19 cellular contexts compared by ENCODE assay signal in the genomic region with DNA sequence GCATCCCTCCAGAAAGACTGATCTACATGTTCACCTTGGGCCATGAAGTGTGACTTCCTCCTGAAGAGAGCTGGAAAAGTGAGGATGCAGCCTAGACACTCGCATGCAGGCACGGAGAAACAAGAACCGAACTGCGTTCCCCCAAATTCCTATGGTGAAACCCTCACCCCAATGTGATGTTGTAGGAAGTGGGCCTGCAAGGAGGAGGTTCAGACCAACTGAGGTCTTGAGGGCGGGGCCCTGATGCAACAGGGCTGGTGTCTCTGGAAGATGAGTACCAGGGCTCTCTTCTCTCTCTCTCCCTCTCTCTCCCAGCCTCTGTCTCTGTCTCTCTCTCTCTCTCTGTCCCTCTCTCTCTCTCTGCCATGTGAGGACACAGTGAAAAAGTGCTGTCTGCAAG.
DNase-seq lines count a peak whose midpoint lies in the region; TF ChIP-seq lines count a peak whose summit lies in the region.
"Had no signal": no experiment of that assay in that cellular context is flagged by ENCODE, and none has a peak within 500 bp of the region (broad histone marks: within the 10 kb centered on the region; RNA-seq: fewer than 3 reads in every experiment).

No MANE protein-coding gene starts in this region.

- H3K27ac Mint-ChIP-seq in endodermal cell = no peak overlapping the region
- H3K27ac Mint-ChIP-seq: B cell, CD14-positive monocyte, IgD-negative memory B cell had no signal

- H3K4me3 Mint-ChIP-seq in endodermal cell = no peak overlapping the region
- H3K4me3 Mint-ChIP-seq: B cell, CD14-positive monocyte, IgD-negative memory B cell had no signal

- DNase-seq in breast epithelium (ENCODE audit: low spot score in 2 of 2) (peak; percentile 4 to 40), mammary epithelial cell (no peak), endodermal cell (peak; percentile 14), posterior vena cava (ENCODE audit: low spot score) (peak; percentile 35), prostate gland (ENCODE audit: low spot score) (no peak), CD1c-positive myeloid dendritic cell (ENCODE audit: extremely low spot score) (no peak), Peyer's patch (no peak)
- DNase-seq: EL, GF-D8, NCI-H1105, NCI-H2081, NCI-H2171, NCI-H345, NCI-H524, NCI-H774 had no signal

- no peaks in the 10 kb centered on the region for H3K4me1 Mint-ChIP-seq in endodermal cell
- H3K4me1 Mint-ChIP-seq: B cell, CD14-positive monocyte had no signal

- no peak overlapping the region for H3K4me2 ChIP-seq in mammary epithelial cell (ENCODE audit: insufficient read depth, low read depth, low read length)

- no TSS peak for BruUV-seq in mammary epithelial cell (replicated peaks; lab: Mats Ljungman, UMichigan)

- H3K4me1 ChIP-seq in breast epithelium (no peaks in the 10 kb centered on the region), mammary epithelial cell (ENCODE audit: insufficient read depth, low read length) (no peaks in the 10 kb centered on the region), endodermal cell (ENCODE audit: control insufficient read depth, insufficient read depth, low read length) (no peaks in the 10 kb centered on the region), prostate gland (replicated peaks) (no peaks in the 10 kb centered on the region), Peyer's patch (no peaks in the 10 kb centered on the region)
- H3K4me1 ChIP-seq: SJSA1 had no signal

- WGBS in mammary epithelial cell (ENCODE audit: low coverage, missing lambda C conversion rate) = 89% methylated on average over 4 of the region's 5 CpGs
- whole genome bisulfite sequencing in endodermal cell (ENCODE audit: insufficient coverage in 1 of 2, insufficient read length in 1 of 2), 2 experiments = 88% methylated on average over 5 of the region's 5 CpGs; no CpG with 5 or more reads in 1 of the 2 experiments
- WGBS in prostate gland = 74% methylated on average over 5 of the region's 5 CpGs

- no peak for TF ChIP-seq CTCF in breast epithelium (IDR thresholded peaks at IDR 0.05)
- no peak for TF ChIP-seq CTCF in mammary epithelial cell (conservative IDR thresholded peaks at IDR 0.05 in 1 of 2, IDR thresholded peaks at IDR 0.05 in 1 of 2; ENCODE audit: extremely low read depth in 1 of 2, insufficient read depth in 1 of 2, low read depth in 1 of 2, low read length in 2 of 2)
- no peak for TF ChIP-seq CTCF in endodermal cell (conservative IDR thresholded peaks at IDR 0.05)
- TF ChIP-seq CTCF in prostate gland (IDR thresholded peaks at IDR 0.05) = no peak
- TF ChIP-seq CTCF in Peyer's patch (IDR thresholded peaks at IDR 0.05) = no peak

- dilution Hi-C loops in mammary epithelial cell (cut with HindIII; ENCODE audit: low sequenced_read_pairs) = no loop called here

- no peaks in the 10 kb centered on the region for H3K36me3 ChIP-seq in breast epithelium
- no peaks in the 10 kb centered on the region for H3K36me3 ChIP-seq in mammary epithelial cell (ENCODE audit: insufficient read depth, low read length)
- no peaks in the 10 kb centered on the region for H3K36me3 ChIP-seq in endodermal cell (ENCODE audit: control insufficient read depth, insufficient read depth, low read length)
- H3K36me3 ChIP-seq in prostate gland = no peaks in the 10 kb centered on the region
- H3K36me3 ChIP-seq in Peyer's patch = no peaks in the 10 kb centered on the region
- H3K36me3 ChIP-seq: SJSA1 had no signal

- CTCF ChIA-PET in mammary epithelial cell (lab: Charles Lee; ENCODE audit: low non-redundant PET) = no interaction called here

- H3K4me3 ChIP-seq in breast epithelium (no peak overlapping the region), mammary epithelial cell (replicated peaks in 1 of 3; ENCODE audit: insufficient read depth in 1 of 3, low read depth in 2 of 3, low read length in 3 of 3) (no peak overlapping the region), endodermal cell (ENCODE audit: low read length) (no peak overlapping the region), prostate gland (no peak overlapping the region), Peyer's patch (no peak overlapping the region)
- H3K4me3 ChIP-seq: SJSA1 had no signal

- no peaks in the 10 kb centered on the region for H4K20me1 ChIP-seq in mammary epithelial cell (ENCODE audit: insufficient read depth, low read length)

- H3K79me2 ChIP-seq in mammary epithelial cell (ENCODE audit: insufficient read depth, low read length) = no peaks in the 10 kb centered on the region

- H3K27ac ChIP-seq in breast epithelium = no peak overlapping the region
- no peak overlapping the region for H3K27ac ChIP-seq in mammary epithelial cell (ENCODE audit: insufficient read depth, low read depth, low read length)
- H3K27ac ChIP-seq in endodermal cell (ENCODE audit: low read depth, low read length) = no peak overlapping the region
- H3K27ac ChIP-seq in prostate gland = no peak overlapping the region
- H3K27ac ChIP-seq in Peyer's patch = no peak overlapping the region
- H3K27ac ChIP-seq: SJSA1 had no signal

- H3K27me3 Mint-ChIP-seq in endodermal cell (ENCODE audit: insufficient read depth) = no peaks in the 10 kb centered on the region

- H3K27me3 ChIP-seq in breast epithelium = peaks cover 0 to 61% of the 10 kb centered on the region in 2 donors
- H3K27me3 ChIP-seq in mammary epithelial cell (ENCODE audit: insufficient read depth, low read length) = no peaks in the 10 kb centered on the region
- H3K27me3 ChIP-seq in endodermal cell (ENCODE audit: control insufficient read depth, insufficient read depth, low read length, poor library complexity, severe bottlenecking) = no peaks in the 10 kb centered on the region
- H3K27me3 ChIP-seq in prostate gland (replicated peaks; ENCODE audit: insufficient read depth) = peaks cover 7% of the 10 kb centered on the region
- no peaks in the 10 kb centered on the region for H3K27me3 ChIP-seq in Peyer's patch
- H3K27me3 ChIP-seq: SJSA1 had no signal

- intact Hi-C loops in breast epithelium (cut with DNase I; ENCODE audit: low total_unique reads) (loop anchor here (5.0 kb wide), 1 partner anchor 884 kb away; no protein-coding TSS in a partner anchor), mammary epithelial cell (cut with micrococcal nuclease) (no loop called here), posterior vena cava (cut with DNase I) (no loop called here), prostate gland (cut with DNase I) (no loop called here)

- H3K9ac ChIP-seq in mammary epithelial cell (ENCODE audit: insufficient read depth, low read length) (no peak overlapping the region), endodermal cell (ENCODE audit: extremely low read depth, low read length, poor library complexity, severe bottlenecking) (no peak overlapping the region)

- H2AFZ ChIP-seq in mammary epithelial cell (ENCODE audit: low read depth, low read length) = no peak overlapping the region

- H3K9me3 ChIP-seq in breast epithelium (peaks cover 22 to 24% of the 10 kb centered on the region in 2 donors), mammary epithelial cell (replicated peaks; ENCODE audit: insufficient read depth, low read length) (peaks cover 66% of the 10 kb centered on the region), endodermal cell (ENCODE audit: control insufficient read depth, low read length) (no peaks in the 10 kb centered on the region), prostate gland (no peaks in the 10 kb centered on the region), Peyer's patch (no peaks in the 10 kb centered on the region)

- H3K9me3 Mint-ChIP-seq in endodermal cell = no peaks in the 10 kb centered on the region

- no peaks in the 10 kb centered on the region for H3K36me3 Mint-ChIP-seq in endodermal cell (ENCODE audit: low read depth)
- H3K36me3 Mint-ChIP-seq: CD14-positive monocyte, IgD-negative memory B cell had no signal

- TF ChIP-seq POLR2A in breast epithelium (IDR thresholded peaks at IDR 0.05) (no peak), prostate gland (IDR thresholded peaks at IDR 0.05) (no peak), Peyer's patch (IDR thresholded peaks at IDR 0.05) (no peak)

- in situ Hi-C loops in mammary epithelial cell (cut with MboI; ENCODE audit: low sequenced_read_pairs in 2 of 2) = no loop called here

Comparison
In these comparisons a context has a peak if more than half of its experiments do, and no peak if none do; other contexts are left out.
1. DNase-seq: peak in breast epithelium (2 of 2), endodermal cell (single experiment) and posterior vena cava (single experiment); none in mammary epithelial cell (single experiment), prostate gland (single experiment), CD1c-positive myeloid dendritic cell (single experiment) and Peyer's patch (0 of 3).